8 cellular contexts compared by ENCODE assay signal in genomic region chr6:30570760-30571084, GRCh38. TPM values are rescaled to one million over a fixed set of nuclear protein-coding genes. Genes with fewer than 3 reads are reported as not detected.
DNase-seq lines count a peak whose midpoint lies in the region; ATAC-seq and TF ChIP-seq lines count a peak whose summit lies in the region.

No MANE protein-coding gene starts in this region.

- no peak for TF ChIP-seq POLR2A in upper lobe of left lung (IDR thresholded peaks at IDR 0.05)

- H3K27me3 Mint-ChIP-seq in brain, result peaks cover 5% of the 10 kb centered on the region

- TF ChIP-seq EP300 in upper lobe of left lung (IDR thresholded peaks at IDR 0.05), result no peak

- peak; percentile 14 for ATAC-seq in GM19397 (IDR thresholded peaks at IDR 0.05; ENCODE audit: unreplicated experiment)
- ATAC-seq in HG03521 (IDR thresholded peaks at IDR 0.05; ENCODE audit: unreplicated experiment), result peak; percentile 14
- peak; percentile 57 to 62 for ATAC-seq in upper lobe of left lung (ENCODE audit: low FRiP score in 2 of 2)

- H3K4me3 Mint-ChIP-seq in brain, result peak overlapping the region; percentile 93 to 99 (median 96)

- no peaks in the 10 kb centered on the region for H3K9me3 ChIP-seq in liver (ENCODE audit: control insufficient read depth in 4 of 4, low read length in 3 of 4)
- H3K9me3 ChIP-seq in upper lobe of left lung, result no peaks in the 10 kb centered on the region

- peak overlapping the region; percentile 90 to 95 for H3K9ac ChIP-seq in liver (ENCODE audit: low read depth in 1 of 2, low read length in 2 of 2)

- WGBS in liver, result under 1% methylated on average over 17 of the region's 17 CpGs
- 1 to 2% methylated on average over 17 of the region's 17 CpGs for WGBS in upper lobe of left lung, 2 donors

- peak overlapping the region; percentile 89 to 98 for H3K27ac ChIP-seq in liver (ENCODE audit: low read depth in 1 of 2, low read length in 2 of 2)
- H3K27ac ChIP-seq in upper lobe of left lung, result peak overlapping the region; percentile 89 to 94 (median 90)

- no peaks in the 10 kb centered on the region for H3K27me3 ChIP-seq in liver (ENCODE audit: control insufficient read depth in 4 of 4, insufficient read depth in 4 of 4, low read length in 3 of 4)
- H3K27me3 ChIP-seq in upper lobe of left lung, result no peaks in the 10 kb centered on the region

- H3K36me3 ChIP-seq in liver (ENCODE audit: control insufficient read depth in 4 of 4, insufficient read depth in 3 of 4, low read depth in 1 of 4, low read length in 3 of 4) (no peaks in the 10 kb centered on the region), upper lobe of left lung (no peaks in the 10 kb centered on the region)

- H3K4me3 ChIP-seq in liver (ENCODE audit: low read depth in 1 of 3, low read length in 3 of 3) (peak overlapping the region; percentile 68 to 83 (median 75)), upper lobe of left lung (peak overlapping the region; percentile 49 to 84 (median 70))

- TF ChIP-seq RAD21 in liver (IDR thresholded peaks at IDR 0.05), result no peak

- TF ChIP-seq CTCF in brain (conservative IDR thresholded peaks at IDR 0.05), result no peak
- TF ChIP-seq CTCF in liver (IDR thresholded peaks at IDR 0.05; ENCODE audit: low read depth, low read length, missing input control), result no peak
- TF ChIP-seq CTCF in upper lobe of left lung (IDR thresholded peaks at IDR 0.05), result no peak

- DNase-seq in AG20443 (ENCODE audit: low spot score) (peak; percentile 29), upper lobe of left lung (peak in 1 of 2 donors; percentile 40), OCI-M1 (lab: John Stamatoyannopoulos, UW) (no peak), NCI-H1436 treated with DMSO at 0.1 percent for 48 hours (lab: John Stamatoyannopoulos, UW) (no peak)

- H3K4me1 ChIP-seq in liver (ENCODE audit: control insufficient read depth in 4 of 4, insufficient read depth in 4 of 4, low read length in 3 of 4) (peaks cover 5 to 45% (median 41%) of the 10 kb centered on the region in 4 donors), upper lobe of left lung (peaks cover 32 to 43% (median 36%) of the 10 kb centered on the region in 4 donors)

- H3K4me1 Mint-ChIP-seq in brain, result peaks cover 55% of the 10 kb centered on the region

- peaks cover 0 to 4% (median 0%) of the 10 kb centered on the region in 5 experiments for H3K9me3 Mint-ChIP-seq in brain

- H3K27ac Mint-ChIP-seq in brain, result peak overlapping the region; percentile 79 to 98 (median 96)

- no peaks in the 10 kb centered on the region for H3K36me3 Mint-ChIP-seq in brain

TF ChIP-seq in liver, 16 proteins besides CTCF, POLR2A, EP300 and RAD21:
- TF ChIP-seq YY1 (IDR thresholded peaks at IDR 0.05) (peak; percentile 17), RXRA (IDR thresholded peaks at IDR 0.05) (peak in 1 of 2 donors; percentile 6), HNF4A (conservative IDR thresholded peaks at IDR 0.05) (no peak)

RNA-seq across cellular contexts. Expression of gene ABCF1, which starts 0.5 kb away (rescaled TPM):
- polyA plus RNA-seq in brain (ENCODE audit: insufficient read depth, low read depth, low replicate concordance), result 100 TPM
- total RNA-seq in liver, result 10 to 100 TPM; 20.4 to 33.9 TPM
- 10 to 100 TPM; 25.0 to 27.2 TPM for polyA plus RNA-seq in liver
- total RNA-seq in upper lobe of left lung, result 10 to 100 TPM; 41.2 to 57.6 (median 52.9) TPM

RNA-seq across cellular contexts. Expression of gene PRR3, which starts 13.6 kb away (rescaled TPM):
- 39.4 TPM for polyA plus RNA-seq in brain (ENCODE audit: insufficient read depth, low read depth, low replicate concordance)
- total RNA-seq in liver, result 1 to 10 TPM; 2.1 to 2.3 TPM
- 1 to 10 TPM; 2.5 to 3.2 TPM for polyA plus RNA-seq in liver
- total RNA-seq in upper lobe of left lung, result 10 to 100 TPM in 1 of 6 donors, 1 to 10 TPM in 5; 6.0 to 13.6 (median 7.0) TPM

RNA-seq across cellular contexts. Expression of gene GNL1, which starts 14.4 kb away (rescaled TPM):
- 167 TPM for polyA plus RNA-seq in brain (ENCODE audit: insufficient read depth, low read depth, low replicate concordance)
- total RNA-seq in liver, result 10 to 100 TPM; 12.3 to 14.0 TPM
- polyA plus RNA-seq in liver, result 10 to 100 TPM; 10.1 to 18.2 TPM
- total RNA-seq in upper lobe of left lung, result 10 to 100 TPM; 30.4 to 60.6 (median 51.2) TPM

RNA-seq across cellular contexts. Expression of gene PPP1R10, which starts 46.3 kb away (rescaled TPM):
- 40.7 TPM for polyA plus RNA-seq in brain (ENCODE audit: insufficient read depth, low read depth, low replicate concordance)
- total RNA-seq in liver, result 10 to 100 TPM; 11.1 to 21.1 TPM
- 10 to 100 TPM; 14.1 to 14.2 TPM for polyA plus RNA-seq in liver
- 10 to 100 TPM; 32.0 to 72.1 (median 50.7) TPM for total RNA-seq in upper lobe of left lung

RNA-seq across cellular contexts. Expression of gene MRPS18B, which starts 46.9 kb away (rescaled TPM):
- polyA plus RNA-seq in brain (ENCODE audit: insufficient read depth, low read depth, low replicate concordance), result 127 TPM
- 10 to 100 TPM; 50.5 to 58.6 TPM for total RNA-seq in liver
- polyA plus RNA-seq in liver, result 10 to 100 TPM; 80.2 to 81.9 TPM
- total RNA-seq in upper lobe of left lung, result 10 to 100 TPM; 23.0 to 62.5 (median 45.7) TPM
